ENCODE assay signal across 8 cellular contexts in genomic region chr15:84173231-84173610, GRCh38.
DNase-seq lines count a peak whose midpoint lies in the region; ATAC-seq, FAIRE-seq and TF ChIP-seq lines count a peak whose summit lies in the region.
"Not testable (repeated sequence)": the region's sequence is repeated elsewhere in the genome, so short reads cannot be mapped to it uniquely, and the experiment has no call there.

No MANE protein-coding gene starts in this region.

- not testable (repeated sequence) for H3K4me1 ChIP-seq in HCT116 (ENCODE audit: control insufficient read depth in 1 of 2, insufficient read depth in 2 of 2, low read length in 2 of 2); K562 (replicated peaks in 1 of 2; ENCODE audit: control insufficient read depth in 2 of 2, insufficient read depth in 2 of 2, low read length in 2 of 2); hepatocyte (ENCODE audit: insufficient read depth); pancreas; vagina

- H3K27ac Mint-ChIP-seq in activated CD4-positive, alpha-beta memory T cell treated with anti-CD3 and anti-CD28 coated beads for 36 hours: not testable (repeated sequence)

- not testable (repeated sequence) for H3K4me1 Mint-ChIP-seq in activated CD4-positive, alpha-beta memory T cell treated with anti-CD3 and anti-CD28 coated beads for 36 hours (ENCODE audit: low read depth)

- H3K4me3 ChIP-seq in HCT116 (replicated peaks in 1 of 2; ENCODE audit: low read depth in 1 of 2, low read length in 2 of 2): peak overlapping the region; percentile 31 to 38; a peak in 3 of 4 replicates
- H3K4me3 ChIP-seq in K562: peak overlapping the region; percentile 29; the same call in 1 of the 2 replicates
- H3K4me3 ChIP-seq in fibroblast of mammary gland (ENCODE audit: control insufficient read depth, low read depth, low read length): peak overlapping the region; percentile 26
- not testable (repeated sequence) for H3K4me3 ChIP-seq in hepatocyte
- peak overlapping the region in 1 of 4 donors; percentile 34 for H3K4me3 ChIP-seq in pancreas
- peak overlapping the region in 1 of 2 donors; percentile 33 for H3K4me3 ChIP-seq in vagina

- not testable (repeated sequence) for TF ChIP-seq RAD21 in HCT116 (IDR thresholded peaks at IDR 0.05; ENCODE audit: low read depth); K562 (CRISPR knock-in tag; conservative IDR thresholded peaks at IDR 0.05 in 1 of 2, IDR thresholded peaks at IDR 0.05 in 1 of 2)

- not testable (repeated sequence) for H3K9me2 ChIP-seq in HCT116 (ENCODE audit: insufficient read depth); hepatocyte (replicated peaks; ENCODE audit: insufficient read depth)

- FAIRE-seq in K562 (lab: Jason Lieb, UNC); pancreas (lab: Jason Lieb, UNC): not testable (repeated sequence)

- RAD21 ChIA-PET in HCT116 (lab: Charles Lee; ENCODE audit: low non-redundant PET in 1 of 2, low total read pairs in 2 of 2, uncharacterized antibody in 2 of 2, unreplicated experiment in 2 of 2): not testable (repeated sequence)

- H3K4me3 Mint-ChIP-seq in activated CD4-positive, alpha-beta memory T cell treated with anti-CD3 and anti-CD28 coated beads for 36 hours: not testable (repeated sequence)

- H3K27me3 Mint-ChIP-seq in activated CD4-positive, alpha-beta memory T cell treated with anti-CD3 and anti-CD28 coated beads for 36 hours: not testable (repeated sequence)

- TF ChIP-seq CTCF in HCT116 (IDR thresholded peaks at IDR 0.05 in 2 of 3, conservative IDR thresholded peaks at IDR 0.05 in 1 of 3; ENCODE audit: borderline replicate concordance in 1 of 3, insufficient read depth in 1 of 3, low read depth in 2 of 3, low read length in 2 of 3); K562 (IDR thresholded peaks at IDR 0.05 in 2 of 3, conservative IDR thresholded peaks at IDR 0.05 in 1 of 3; ENCODE audit: insufficient read depth in 2 of 3, low read depth in 1 of 3, low read length in 3 of 3); fibroblast of mammary gland (conservative IDR thresholded peaks at IDR 0.05; ENCODE audit: control insufficient read depth, insufficient read depth, low read depth, low read length); hepatocyte (IDR thresholded peaks at IDR 0.05; ENCODE audit: poor library complexity); pancreas (IDR thresholded peaks at IDR 0.05); vagina (IDR thresholded peaks at IDR 0.05): not testable (repeated sequence)

- not testable (repeated sequence) for H3K27me3 ChIP-seq in HCT116 (ENCODE audit: insufficient read depth, low read length); K562 (ENCODE audit: control insufficient read depth in 2 of 2, insufficient read depth in 2 of 2, low read length in 2 of 2); hepatocyte; pancreas; vagina

- not testable (repeated sequence) for TF ChIP-seq EP300 in K562 (IDR thresholded peaks at IDR 0.05; ENCODE audit: low read length)

- BruUV-seq in HCT116 (replicated peaks; lab: Mats Ljungman, UMichigan); K562 (replicated peaks; lab: Mats Ljungman, UMichigan): not testable (repeated sequence)

- not testable (repeated sequence) for H2AFZ ChIP-seq in HCT116 (ENCODE audit: low read depth, low read length, poor library complexity, severe bottlenecking); K562 (ENCODE audit: low read depth, low read length); hepatocyte

- in situ Hi-C loops in K562 (cut with MboI): not testable (repeated sequence)

- not testable (repeated sequence) for H3K9me1 ChIP-seq in K562 (ENCODE audit: control insufficient read depth, insufficient read depth, low read length)

- TF ChIP-seq POLR2A in HCT116 (IDR thresholded peaks at IDR 0.05; ENCODE audit: borderline replicate concordance, extremely low read depth, insufficient read depth, insufficient read length); K562 (conservative IDR thresholded peaks at IDR 0.05); vagina (IDR thresholded peaks at IDR 0.05): not testable (repeated sequence)

- not testable (repeated sequence) for H3K9ac ChIP-seq in HCT116 (ENCODE audit: low read length); K562 (ENCODE audit: insufficient read depth in 1 of 2, low read depth in 2 of 2, low read length in 2 of 2)

- H3K4me2 ChIP-seq in HCT116 (ENCODE audit: low read length) (peak overlapping the region; percentile 33; the same call in 1 of the 2 replicates), hepatocyte (peak overlapping the region; percentile 73)
- H3K4me2 ChIP-seq in K562 (ENCODE audit: insufficient read depth, low read length): not testable (repeated sequence)

- WGBS in K562 (ENCODE audit: insufficient coverage, low coverage, missing lambda C conversion rate): 0% methylated on average over 5 of the region's 22 CpGs
- 11% methylated on average over 15 of the region's 22 CpGs for WGBS in hepatocyte (ENCODE audit: low lambda C conversion rate, missing lambda C conversion rate)
- WGBS in pancreas, 2 donors: 3 to 6% methylated on average over 13 of the region's 22 CpGs

- H4K20me1 ChIP-seq in HCT116 (ENCODE audit: insufficient read depth); K562 (replicated peaks; ENCODE audit: control insufficient read depth, insufficient read depth, low read length); hepatocyte (ENCODE audit: insufficient read depth, poor library complexity, severe bottlenecking): not testable (repeated sequence)

- not testable (repeated sequence) for DNase-seq in HCT116 (ENCODE audit: low read depth, low spot score); K562 (ENCODE audit: extremely low read depth in 1 of 4, low spot score in 3 of 4); fibroblast of mammary gland (ENCODE audit: low read depth); hepatocyte (ENCODE audit: low spot score); vagina (ENCODE audit: extremely low spot score in 2 of 2)
- peak; percentile 30 for DNase-seq in activated CD4-positive, alpha-beta memory T cell treated with anti-CD3 and anti-CD28 coated beads for 36 hours
- DNase-seq in pancreas: peak in 5 of 6 donors; percentile 7 to 56 (median 28)
- peak; percentile 9 to 14 for DNase-seq in stimulated activated CD4-positive, alpha-beta T cell treated with anti-CD3 and anti-CD28 coated beads, Interleukin-2, amount 100 ng/mL, for 24 hours

- not testable (repeated sequence) for ATAC-seq in HCT116, K562, pancreas

- not testable (repeated sequence) for H3K36me3 ChIP-seq in HCT116 (ENCODE audit: control insufficient read depth in 1 of 2, insufficient read depth in 2 of 2, low read length in 2 of 2); K562 (ENCODE audit: control insufficient read depth, insufficient read depth, low read length); hepatocyte (replicated peaks; ENCODE audit: insufficient read depth, low read depth); pancreas; vagina

- not testable (repeated sequence) for H3K79me2 ChIP-seq in HCT116 (ENCODE audit: insufficient read depth, low read length); K562 (ENCODE audit: control insufficient read depth, insufficient read depth, low read length); hepatocyte

- CTCF ChIA-PET in HCT116 (lab: Charles Lee); activated CD4-positive, alpha-beta memory T cell treated with anti-CD3 and anti-CD28 coated beads for 36 hours (lab: Charles Lee); K562 (lab: Yijun Ruan, JAX; ENCODE audit: low intra/inter-chr PET ratio): not testable (repeated sequence)

- H3K27ac ChIP-seq in HCT116 (ENCODE audit: low read depth, low read length); K562 (ENCODE audit: extremely low read depth, low read depth, low read length); pancreas: not testable (repeated sequence)
- peak overlapping the region; percentile 65 for H3K27ac ChIP-seq in hepatocyte
- H3K27ac ChIP-seq in vagina: peak overlapping the region; percentile 68

- not testable (repeated sequence) for H3K9me3 ChIP-seq in HCT116 (ENCODE audit: control insufficient read depth in 1 of 2, insufficient read depth in 1 of 2, low read depth in 1 of 2, low read length in 2 of 2); K562 (replicated peaks; ENCODE audit: control insufficient read depth, insufficient read depth, low read depth, low read length); hepatocyte (ENCODE audit: low read depth); pancreas; vagina

- not testable (repeated sequence) for H3K36me3 Mint-ChIP-seq in activated CD4-positive, alpha-beta memory T cell treated with anti-CD3 and anti-CD28 coated beads for 36 hours

- POLR2A ChIA-PET in HCT116 (lab: Charles Lee); activated CD4-positive, alpha-beta memory T cell treated with anti-CD3 and anti-CD28 coated beads for 36 hours (lab: Charles Lee); K562 (lab: Yijun Ruan, JAX): not testable (repeated sequence)

- intact Hi-C loops in HCT116 (cut with micrococcal nuclease); activated CD4-positive, alpha-beta memory T cell treated with anti-CD3 and anti-CD28 coated beads for 36 hours (cut with micrococcal nuclease); K562 (cut with micrococcal nuclease); pancreas (cut with DNase I); vagina (cut with DNase I): not testable (repeated sequence)

- H3K9me3 Mint-ChIP-seq in activated CD4-positive, alpha-beta memory T cell treated with anti-CD3 and anti-CD28 coated beads for 36 hours: not testable (repeated sequence)

TF ChIP-seq in K562, 482 proteins besides CTCF, POLR2A, EP300 and RAD21:
- TF ChIP-seq POLR2G (IDR thresholded peaks at IDR 0.05; ENCODE audit: low read depth, low read length) (peak; percentile 55), RBFOX2 (IDR thresholded peaks at IDR 0.05; ENCODE audit: low read depth, low read length) (peak; percentile 54)
